Comparison of ENCODE assay signal across 1 cellular context in the genomic region with DNA sequence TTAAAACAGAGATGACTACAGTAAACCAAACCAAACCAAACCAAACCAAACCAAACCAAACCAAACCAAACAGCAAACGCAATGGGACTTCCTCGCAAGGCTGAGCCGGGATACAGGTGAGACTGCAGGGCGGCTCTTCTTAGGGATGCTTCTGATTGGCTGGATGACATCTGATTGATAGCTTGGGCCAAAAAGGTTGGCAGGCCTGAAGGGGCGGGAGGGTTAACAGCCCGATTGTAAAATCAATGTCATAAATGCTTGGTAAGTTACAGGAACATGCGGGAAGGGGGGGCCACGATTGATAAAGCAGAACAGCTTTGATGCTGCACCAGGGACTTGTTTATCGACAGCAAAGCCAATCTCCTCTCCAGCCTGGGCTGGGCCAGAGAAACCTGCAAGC.
TF ChIP-seq lines count a peak whose summit lies in the region.

No MANE protein-coding gene starts in this region.

TF ChIP-seq in GM23338, 12 proteins besides CTCF, POLR2A, EP300 and RAD21:
- TF ChIP-seq, protein P1, sequence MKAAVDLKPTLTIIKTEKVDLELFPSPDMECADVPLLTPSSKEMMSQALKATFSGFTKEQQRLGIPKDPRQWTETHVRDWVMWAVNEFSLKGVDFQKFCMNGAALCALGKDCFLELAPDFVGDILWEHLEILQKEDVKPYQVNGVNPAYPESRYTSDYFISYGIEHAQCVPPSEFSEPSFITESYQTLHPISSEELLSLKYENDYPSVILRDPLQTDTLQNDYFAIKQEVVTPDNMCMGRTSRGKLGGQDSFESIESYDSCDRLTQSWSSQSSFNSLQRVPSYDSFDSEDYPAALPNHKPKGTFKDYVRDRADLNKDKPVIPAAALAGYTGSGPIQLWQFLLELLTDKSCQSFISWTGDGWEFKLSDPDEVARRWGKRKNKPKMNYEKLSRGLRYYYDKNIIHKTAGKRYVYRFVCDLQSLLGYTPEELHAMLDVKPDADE (IDR thresholded peaks at IDR 0.05), result no peak
- no peak for TF ChIP-seq ZNF331 (CRISPR knock-in tag; IDR thresholded peaks at IDR 0.05; ENCODE audit: low read depth)
- TF ChIP-seq JUNB (IDR thresholded peaks at IDR 0.05; ENCODE audit: unreplicated experiment), result no peak
- no peak for TF ChIP-seq EZH2phosphoT487 (IDR thresholded peaks at IDR 0.05; ENCODE audit: unreplicated experiment)
- TF ChIP-seq EZH2 (IDR thresholded peaks at IDR 0.05; ENCODE audit: low read depth, unreplicated experiment), result no peak
- no peak for TF ChIP-seq NANOG (IDR thresholded peaks at IDR 0.05; ENCODE audit: borderline replicate concordance)
- no peak for TF ChIP-seq STAT1 (IDR thresholded peaks at IDR 0.05; ENCODE audit: unreplicated experiment)
TF ChIP-seq in GM23338: peak in this region for 0.
